8 cellular contexts compared by ENCODE assay signal in the genomic region with DNA sequence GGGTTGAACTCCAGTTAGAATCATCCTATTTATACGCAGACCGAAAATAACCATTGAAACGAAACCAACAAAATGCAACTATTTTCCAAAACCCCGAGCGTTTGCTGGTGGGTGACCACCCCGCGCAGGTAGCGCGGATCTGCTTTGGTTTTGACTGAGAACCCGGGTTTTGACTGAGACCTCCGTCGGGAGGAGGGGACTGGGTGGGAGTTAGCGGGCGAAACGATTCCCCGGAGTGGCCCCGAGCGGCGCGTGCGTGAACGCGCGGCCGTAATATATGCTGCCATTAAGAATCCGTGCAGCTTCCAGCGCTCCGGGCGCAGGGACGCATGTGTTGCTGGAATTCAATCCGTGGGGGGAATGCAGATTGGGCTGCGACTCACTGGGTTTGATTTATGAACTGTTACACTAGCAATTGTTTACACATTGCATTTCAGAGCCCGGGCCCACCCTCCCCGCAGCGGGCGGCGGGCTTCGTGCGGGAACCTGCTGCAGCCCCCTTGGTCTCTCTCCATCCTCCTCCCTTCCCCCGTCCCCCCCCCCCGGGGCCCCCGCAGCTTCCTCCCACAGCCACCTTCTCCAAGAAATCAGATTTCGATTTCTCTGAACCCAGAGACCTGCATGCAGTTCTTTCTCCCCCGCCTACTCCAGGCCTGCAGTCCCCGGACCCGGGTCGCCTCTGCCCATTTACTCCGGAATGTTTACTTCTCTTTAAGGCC. TPM values are rescaled to one million over a fixed set of nuclear protein-coding genes. Genes with fewer than 3 reads are reported as not detected.
A peak's percentile ranks its signal among the peaks of the same experiment; 100 is the strongest.
DNase-seq lines count a peak whose midpoint lies in the region; ATAC-seq and TF ChIP-seq lines count a peak whose summit lies in the region.

No MANE protein-coding gene starts in this region.

- DNase-seq in DMS 273 treated with DMSO at 0.1 percent for 48 hours (lab: John Stamatoyannopoulos, UW) (peak; percentile 30), hepatocyte (ENCODE audit: low spot score) (peak; percentile 44), iPS-NIHi7 (ENCODE audit: extremely low spot score) (no peak), NCI-H146 treated with DMSO at 0.1 percent for 48 hours (lab: John Stamatoyannopoulos, UW; ENCODE audit: unreplicated experiment) (no peak)
- no peak for DNase-seq in activated T-helper 1 cell treated with anti-CD3 and anti-CD28 coated beads, Interleukin-12 subunit alpha, Interleukin-12 subunit beta, Interleukin-2, Interleukin-4 antibody, amounts not matched to agents 30 ng/mL and 10 ng/mL and 1 ng/mL, durations not matched to agents 14 hours and 24 hours and 36 hours (ENCODE audit: low spot score)

- H3K27ac ChIP-seq in KMS-11: peak overlapping the region; percentile 35; the same call in 1 of the 2 replicates
- H3K27ac ChIP-seq in hepatocyte: no peak overlapping the region

- no peaks in the 10 kb centered on the region for H3K9me2 ChIP-seq in hepatocyte (replicated peaks; ENCODE audit: insufficient read depth)

- peaks cover 8% of the 10 kb centered on the region for H3K4me1 ChIP-seq in KMS-11 (ENCODE audit: low read depth, poor library complexity, severe bottlenecking)
- peaks cover 11% of the 10 kb centered on the region for H3K4me1 ChIP-seq in hepatocyte (ENCODE audit: insufficient read depth)
- peaks cover 10% of the 10 kb centered on the region for H3K4me1 ChIP-seq in skeletal muscle satellite cell (ENCODE audit: control insufficient read depth, insufficient read depth, low read length)

- H3K4me2 ChIP-seq in KMS-11 (peak overlapping the region; percentile 91), hepatocyte (peak overlapping the region; percentile 94), skeletal muscle satellite cell (ENCODE audit: low read length) (peak overlapping the region; percentile 97)

- H3K36me3 ChIP-seq in KMS-11 (ENCODE audit: insufficient read depth) (no peaks in the 10 kb centered on the region), hepatocyte (replicated peaks; ENCODE audit: insufficient read depth, low read depth) (no peaks in the 10 kb centered on the region), skeletal muscle satellite cell (ENCODE audit: insufficient read depth, low read length) (no peaks in the 10 kb centered on the region)

- H3K4me3 Mint-ChIP-seq in activated T-helper 1 cell treated with anti-CD3 and anti-CD28 coated beads, Interleukin-12 subunit alpha, Interleukin-12 subunit beta, Interleukin-2, Interleukin-4 antibody, amounts not matched to agents 30 ng/mL and 10 ng/mL and 1 ng/mL, durations not matched to agents 14 hours and 24 hours and 36 hours: peak overlapping the region; percentile 85

- no peak overlapping the region for H3K4me3 ChIP-seq in KMS-11 (IDR thresholded peaks at IDR 0.05; ENCODE audit: insufficient read depth, low read depth, low read length)
- peak overlapping the region; percentile 52 for H3K4me3 ChIP-seq in hepatocyte
- peak overlapping the region; percentile 94 for H3K4me3 ChIP-seq in skeletal muscle satellite cell (ENCODE audit: low read length)

- no peak for ATAC-seq in HG03342 (IDR thresholded peaks at IDR 0.05; ENCODE audit: unreplicated experiment)

- peaks cover 15% of the 10 kb centered on the region for H3K36me3 Mint-ChIP-seq in activated T-helper 1 cell treated with anti-CD3 and anti-CD28 coated beads, Interleukin-12 subunit alpha, Interleukin-12 subunit beta, Interleukin-2, Interleukin-4 antibody, amounts not matched to agents 30 ng/mL and 10 ng/mL and 1 ng/mL, durations not matched to agents 14 hours and 24 hours and 36 hours (ENCODE audit: low read depth)

- H4K20me1 ChIP-seq in KMS-11 (ENCODE audit: insufficient read depth) (no peaks in the 10 kb centered on the region), hepatocyte (ENCODE audit: insufficient read depth, poor library complexity, severe bottlenecking) (no peaks in the 10 kb centered on the region)

- H3K9me3 ChIP-seq in hepatocyte (ENCODE audit: low read depth) (no peaks in the 10 kb centered on the region), skeletal muscle satellite cell (replicated peaks; ENCODE audit: low read length) (peaks cover 3% of the 10 kb centered on the region)

- H3K9me3 Mint-ChIP-seq in activated T-helper 1 cell treated with anti-CD3 and anti-CD28 coated beads, Interleukin-12 subunit alpha, Interleukin-12 subunit beta, Interleukin-2, Interleukin-4 antibody, amounts not matched to agents 30 ng/mL and 10 ng/mL and 1 ng/mL, durations not matched to agents 14 hours and 24 hours and 36 hours: peaks cover 10% of the 10 kb centered on the region

- H3K27me3 ChIP-seq in KMS-11 (ENCODE audit: insufficient read depth, low read depth): no peaks in the 10 kb centered on the region; the same call in 1 of the 2 replicates
- peaks cover 100% of the 10 kb centered on the region for H3K27me3 ChIP-seq in hepatocyte
- H3K27me3 ChIP-seq in skeletal muscle satellite cell (ENCODE audit: control insufficient read depth, insufficient read depth, low read length): peaks cover 49% of the 10 kb centered on the region

- TF ChIP-seq CTCF in KMS-11 (conservative IDR thresholded peaks at IDR 0.05; ENCODE audit: low read depth, low read length): no peak
- no peak for TF ChIP-seq CTCF in hepatocyte (IDR thresholded peaks at IDR 0.05; ENCODE audit: poor library complexity)

- H3K4me1 Mint-ChIP-seq in activated T-helper 1 cell treated with anti-CD3 and anti-CD28 coated beads, Interleukin-12 subunit alpha, Interleukin-12 subunit beta, Interleukin-2, Interleukin-4 antibody, amounts not matched to agents 30 ng/mL and 10 ng/mL and 1 ng/mL, durations not matched to agents 14 hours and 24 hours and 36 hours (ENCODE audit: low read depth): peaks cover 64% of the 10 kb centered on the region

- H3K9ac ChIP-seq in KMS-11 (peak overlapping the region; percentile 66), skeletal muscle satellite cell (ENCODE audit: low read depth, low read length) (peak overlapping the region; percentile 75)

- peak overlapping the region; percentile 78 for H2AFZ ChIP-seq in KMS-11 (ENCODE audit: low read depth)
- peak overlapping the region; percentile 26 for H2AFZ ChIP-seq in hepatocyte

- no peaks in the 10 kb centered on the region for H3K79me2 ChIP-seq in KMS-11 (ENCODE audit: insufficient read depth, low read depth)
- H3K79me2 ChIP-seq in hepatocyte: no peaks in the 10 kb centered on the region

- H3K27me3 Mint-ChIP-seq in activated T-helper 1 cell treated with anti-CD3 and anti-CD28 coated beads, Interleukin-12 subunit alpha, Interleukin-12 subunit beta, Interleukin-2, Interleukin-4 antibody, amounts not matched to agents 30 ng/mL and 10 ng/mL and 1 ng/mL, durations not matched to agents 14 hours and 24 hours and 36 hours (ENCODE audit: insufficient read depth): peaks cover 90% of the 10 kb centered on the region

- intact Hi-C loops in activated T-helper 1 cell treated with anti-CD3 and anti-CD28 coated beads, Interleukin-12 subunit alpha, Interleukin-12 subunit beta, Interleukin-2, Interleukin-4 antibody, amounts not matched to agents 30 ng/mL and 10 ng/mL and 1 ng/mL, durations not matched to agents 14 hours and 24 hours and 36 hours (cut with micrococcal nuclease): loop anchor here (2.0 kb wide), 1 partner anchor 526 kb away; no protein-coding TSS in a partner anchor

- peak overlapping the region; percentile 12 for H3K27ac Mint-ChIP-seq in activated T-helper 1 cell treated with anti-CD3 and anti-CD28 coated beads, Interleukin-12 subunit alpha, Interleukin-12 subunit beta, Interleukin-2, Interleukin-4 antibody, amounts not matched to agents 30 ng/mL and 10 ng/mL and 1 ng/mL, durations not matched to agents 14 hours and 24 hours and 36 hours

- 1% methylated on average over 39 of the region's 48 CpGs for WGBS in hepatocyte (ENCODE audit: low lambda C conversion rate, missing lambda C conversion rate)

RNA-seq across cellular contexts. Expression of a gene that starts 9.9 kb away (rescaled TPM):
- total RNA-seq in activated T-helper 1 cell treated with anti-CD3 and anti-CD28 coated beads, Interleukin-12 subunit alpha, Interleukin-12 subunit beta, Interleukin-2, Interleukin-4 antibody, amounts not matched to agents 30 ng/mL and 10 ng/mL and 1 ng/mL, durations not matched to agents 14 hours and 24 hours and 36 hours: 2.8 and 3.0 TPM in 2 replicates
- not detected in 2 replicates for total RNA-seq in hepatocyte
- polyA plus RNA-seq in hepatocyte: not detected in 2 replicates
- total RNA-seq in skeletal muscle satellite cell (2012; rRNA removed): 29.2 and 36.9 TPM in 2 replicates

Comparison
In these comparisons a context has a peak if more than half of its experiments do, and no peak if none do; other contexts are left out.
1. DNase-seq: peak in DMS 273 treated with DMSO at 0.1 percent for 48 hours (single experiment) and hepatocyte (single experiment); none in activated T-helper 1 cell treated with anti-CD3 and anti-CD28 coated beads, Interleukin-12 subunit alpha, Interleukin-12 subunit beta, Interleukin-2, Interleukin-4 antibody, amounts not matched to agents 30 ng/mL and 10 ng/mL and 1 ng/mL, durations not matched to agents 14 hours and 24 hours and 36 hours (single experiment), iPS-NIHi7 (single experiment) and NCI-H146 treated with DMSO at 0.1 percent for 48 hours (single experiment).
2. Peak in every context shown above with its lines, with median percentiles within 50 percentile points of each other: H3K4me2 ChIP-seq.